Comparison of ENCODE assay signal across 10 cellular contexts in genomic region chr1:153697873-153698647, GRCh38. TPM values are rescaled to one million over a fixed set of nuclear protein-coding genes. Genes with fewer than 3 reads are reported as not detected.
DNase-seq lines count a peak whose midpoint lies in the region; TF ChIP-seq lines count a peak whose summit lies in the region.
"Had no signal": no experiment of that assay in that cellular context is flagged by ENCODE, and none has a peak within 500 bp of the region (broad histone marks: within the 10 kb centered on the region; RNA-seq: fewer than 3 reads in every experiment).

No MANE protein-coding gene starts in this region.

- H3K9me3 ChIP-seq in NT2/D1 (ENCODE audit: insufficient read depth, low read length) (no peaks in the 10 kb centered on the region), esophagus muscularis mucosa (no peaks in the 10 kb centered on the region), thyroid gland (no peaks in the 10 kb centered on the region)

- peaks cover 2% of the 10 kb centered on the region for H3K27me3 Mint-ChIP-seq in activated CD4-positive, alpha-beta memory T cell treated with anti-CD3 and anti-CD28 coated beads, Interleukin-2, amount 10 ng/mL, durations not matched to agents 7 days and 5 days
- peaks cover 6% of the 10 kb centered on the region for H3K27me3 Mint-ChIP-seq in activated T-cell treated with anti-CD3 and anti-CD28 coated beads, Interleukin-2, amount 50 U/mL, for 24 hours

- H3K4me1 ChIP-seq in NT2/D1 (ENCODE audit: insufficient read depth, insufficient read length) (peaks cover 18% of the 10 kb centered on the region), esophagus muscularis mucosa (peaks cover 33 to 38% (median 36%) of the 10 kb centered on the region in 4 donors), thyroid gland (peaks cover 0 to 9% of the 10 kb centered on the region in 2 donors)

- POLR2A ChIA-PET in activated CD4-positive, alpha-beta memory T cell treated with anti-CD3 and anti-CD28 coated beads, Interleukin-2, amount 10 ng/mL, durations not matched to agents 7 days and 5 days (lab: Charles Lee), result no interaction called here

- H3K4me3 Mint-ChIP-seq in activated CD4-positive, alpha-beta memory T cell treated with anti-CD3 and anti-CD28 coated beads, Interleukin-2, amount 10 ng/mL, durations not matched to agents 7 days and 5 days, result no peak overlapping the region
- no peak overlapping the region for H3K4me3 Mint-ChIP-seq in activated T-cell treated with anti-CD3 and anti-CD28 coated beads, Interleukin-2, amount 50 U/mL, for 24 hours
- H3K4me3 Mint-ChIP-seq: activated T-cell treated with anti-CD3 and anti-CD28 coated beads, Interleukin-2, amount 50 U/mL, for 72 hours had no signal

- no peak for DNase-seq in NT2/D1 (ENCODE audit: low read depth, low spot score)
- DNase-seq in esophagus muscularis mucosa (ENCODE audit: extremely low spot score), result peak; percentile 93
- DNase-seq in mucosa of gallbladder (ENCODE audit: low spot score), result peak; percentile 30
- peak; percentile 6 to 22 for DNase-seq in thyroid gland
- DNase-seq in NOMO-1 treated with DMSO at 0.1 percent for 48 hours (lab: John Stamatoyannopoulos, UW; ENCODE audit: unreplicated experiment), result no peak
- DNase-seq in GM19238 (ENCODE audit: insufficient read length, low spot score), result no peak
- DNase-seq in activated CD4-positive, alpha-beta memory T cell treated with anti-CD3 and anti-CD28 coated beads, Interleukin-2, amount 10 ng/mL, durations not matched to agents 7 days and 5 days, result no peak
- no peak for DNase-seq in activated T-cell treated with anti-CD3 and anti-CD28 coated beads, Interleukin-2, amount 50 U/mL, for 24 hours
- DNase-seq: activated T-cell treated with anti-CD3 and anti-CD28 coated beads, Interleukin-2, amount 50 U/mL, for 72 hours; NCI-H2029 treated with DMSO at 0.1 percent for 48 hours had no signal

- no peaks in the 10 kb centered on the region for H3K4me1 Mint-ChIP-seq in activated CD4-positive, alpha-beta memory T cell treated with anti-CD3 and anti-CD28 coated beads, Interleukin-2, amount 10 ng/mL, durations not matched to agents 7 days and 5 days
- no peaks in the 10 kb centered on the region for H3K4me1 Mint-ChIP-seq in activated T-cell treated with anti-CD3 and anti-CD28 coated beads, Interleukin-2, amount 50 U/mL, for 24 hours (ENCODE audit: low read depth)

- H3K4me3 ChIP-seq in NT2/D1 (ENCODE audit: insufficient read length, low read depth), result no peak overlapping the region
- peak overlapping the region; percentile 15 to 29 (median 26) for H3K4me3 ChIP-seq in esophagus muscularis mucosa
- H3K4me3 ChIP-seq in thyroid gland (replicated peaks in 1 of 3), result no peak overlapping the region

- TF ChIP-seq CTCF in esophagus muscularis mucosa (IDR thresholded peaks at IDR 0.05) (no peak), thyroid gland (IDR thresholded peaks at IDR 0.05) (no peak)

- H3K27ac Mint-ChIP-seq in activated CD4-positive, alpha-beta memory T cell treated with anti-CD3 and anti-CD28 coated beads, Interleukin-2, amount 10 ng/mL, durations not matched to agents 7 days and 5 days, result no peak overlapping the region
- H3K27ac Mint-ChIP-seq in activated T-cell treated with anti-CD3 and anti-CD28 coated beads, Interleukin-2, amount 50 U/mL, for 24 hours, result no peak overlapping the region
- H3K27ac Mint-ChIP-seq: activated T-cell treated with anti-CD3 and anti-CD28 coated beads, Interleukin-2, amount 50 U/mL, for 72 hours had no signal

- H3K36me3 ChIP-seq in NT2/D1 (ENCODE audit: insufficient read depth, insufficient read length, low read length), result no peaks in the 10 kb centered on the region
- H3K36me3 ChIP-seq in esophagus muscularis mucosa, result peaks cover 0 to 1% (median 0%) of the 10 kb centered on the region in 4 donors
- no peaks in the 10 kb centered on the region for H3K36me3 ChIP-seq in thyroid gland

- WGBS in esophagus muscularis mucosa, result 25% methylated on average over 19 of the region's 26 CpGs
- 31 to 40% methylated on average over 22 to 26 of the region's 26 CpGs for WGBS in thyroid gland, 2 donors

- H3K9ac ChIP-seq in NT2/D1 (ENCODE audit: insufficient read length, low read depth), result peak overlapping the region; percentile 33

- CTCF ChIA-PET in activated CD4-positive, alpha-beta memory T cell treated with anti-CD3 and anti-CD28 coated beads, Interleukin-2, amount 10 ng/mL, durations not matched to agents 7 days and 5 days (lab: Charles Lee), result no interaction called here

- H3K9me3 Mint-ChIP-seq in activated CD4-positive, alpha-beta memory T cell treated with anti-CD3 and anti-CD28 coated beads, Interleukin-2, amount 10 ng/mL, durations not matched to agents 7 days and 5 days, result no peaks in the 10 kb centered on the region
- no peaks in the 10 kb centered on the region for H3K9me3 Mint-ChIP-seq in activated T-cell treated with anti-CD3 and anti-CD28 coated beads, Interleukin-2, amount 50 U/mL, for 24 hours
- H3K9me3 Mint-ChIP-seq: activated T-cell treated with anti-CD3 and anti-CD28 coated beads, Interleukin-2, amount 50 U/mL, for 72 hours had no signal

- no peak for TF ChIP-seq EP300 in esophagus muscularis mucosa (IDR thresholded peaks at IDR 0.05)

- H3K36me3 Mint-ChIP-seq in activated CD4-positive, alpha-beta memory T cell treated with anti-CD3 and anti-CD28 coated beads, Interleukin-2, amount 10 ng/mL, durations not matched to agents 7 days and 5 days (ENCODE audit: low read depth), result no peaks in the 10 kb centered on the region
- H3K36me3 Mint-ChIP-seq in activated T-cell treated with anti-CD3 and anti-CD28 coated beads, Interleukin-2, amount 50 U/mL, for 24 hours (ENCODE audit: low read depth), result no peaks in the 10 kb centered on the region

- H3K27me3 ChIP-seq in NT2/D1 (ENCODE audit: insufficient read depth, insufficient read length) (no peaks in the 10 kb centered on the region), esophagus muscularis mucosa (no peaks in the 10 kb centered on the region), thyroid gland (no peaks in the 10 kb centered on the region)

- TF ChIP-seq POLR2A in esophagus muscularis mucosa (IDR thresholded peaks at IDR 0.05; ENCODE audit: low read depth) (no peak), thyroid gland (IDR thresholded peaks at IDR 0.05) (no peak)

- intact Hi-C loops in esophagus muscularis mucosa (cut with DNase I) (no loop called here), thyroid gland (cut with DNase I) (no loop called here)

- H3K27ac ChIP-seq in esophagus muscularis mucosa (replicated peaks in 1 of 4) (peak overlapping the region; percentile 89 to 95 (median 89)), thyroid gland (peak overlapping the region; percentile 24 to 82 (median 60))

RNA-seq across cellular contexts. Expression of gene NPR1, which starts 19.6 kb away (rescaled TPM):
- total RNA-seq in esophagus muscularis mucosa (10 to 100 TPM; 24.9 to 67.1 (median 49.8) TPM), mucosa of gallbladder (8.8 TPM), thyroid gland (10 to 100 TPM; 20.9 to 35.1 (median 30.0) TPM)
- total RNA-seq in activated CD4-positive, alpha-beta memory T cell treated with anti-CD3 and anti-CD28 coated beads, Interleukin-2, amount 10 ng/mL, durations not matched to agents 7 days and 5 days, result not detected

RNA-seq across cellular contexts. Expression of gene ILF2, which starts 27.3 kb away (rescaled TPM):
- total RNA-seq in esophagus muscularis mucosa, result 100 to 1,000 TPM in 1 of 4 donors, 10 to 100 TPM in 3; 43.6 to 102 (median 64.7) TPM
- total RNA-seq in mucosa of gallbladder, result 87.6 TPM
- 100 to 1,000 TPM; 111 to 167 (median 151) TPM for total RNA-seq in thyroid gland
- 100 to 1,000 TPM; 166 to 169 TPM for total RNA-seq in activated CD4-positive, alpha-beta memory T cell treated with anti-CD3 and anti-CD28 coated beads, Interleukin-2, amount 10 ng/mL, durations not matched to agents 7 days and 5 days

RNA-seq across cellular contexts. Expression of gene INTS3, which starts 29.8 kb away (rescaled TPM):
- total RNA-seq in esophagus muscularis mucosa, result 10 to 100 TPM; 32.3 to 45.5 (median 38.9) TPM
- 72.9 TPM for total RNA-seq in mucosa of gallbladder
- total RNA-seq in thyroid gland, result 10 to 100 TPM; 50.0 to 60.9 (median 56.3) TPM
- total RNA-seq in activated CD4-positive, alpha-beta memory T cell treated with anti-CD3 and anti-CD28 coated beads, Interleukin-2, amount 10 ng/mL, durations not matched to agents 7 days and 5 days, result 10 to 100 TPM; 46.9 to 50.5 TPM

RNA-seq across cellular contexts. Expression of gene SNAPIN, which starts 39.6 kb away (rescaled TPM):
- 10 to 100 TPM; 47.8 to 71.9 (median 63.3) TPM for total RNA-seq in esophagus muscularis mucosa
- total RNA-seq in mucosa of gallbladder, result 38.8 TPM
- total RNA-seq in thyroid gland, result 10 to 100 TPM; 52.0 to 71.9 (median 63.9) TPM
- 10 to 100 TPM; 35.0 to 35.6 TPM for total RNA-seq in activated CD4-positive, alpha-beta memory T cell treated with anti-CD3 and anti-CD28 coated beads, Interleukin-2, amount 10 ng/mL, durations not matched to agents 7 days and 5 days

Comparison
In these comparisons a context has a peak if more than half of its experiments do, and no peak if none do; other contexts are left out.
1. DNase-seq: peak in esophagus muscularis mucosa (single experiment), mucosa of gallbladder (single experiment) and thyroid gland (2 of 2); none in NT2/D1 (single experiment), NOMO-1 treated with DMSO at 0.1 percent for 48 hours (single experiment), GM19238 (single experiment), activated CD4-positive, alpha-beta memory T cell treated with anti-CD3 and anti-CD28 coated beads, Interleukin-2, amount 10 ng/mL, durations not matched to agents 7 days and 5 days (single experiment) and activated T-cell treated with anti-CD3 and anti-CD28 coated beads, Interleukin-2, amount 50 U/mL, for 24 hours (single experiment).
2. H3K4me3 ChIP-seq: peak in esophagus muscularis mucosa (4 of 4); none in NT2/D1 (single experiment) and thyroid gland (0 of 3).